In genomic region chr9:127388037-127388855, GRCh38 we compare ENCODE assay signal across 1 cellular context.
TF ChIP-seq lines count a peak whose summit lies in the region.

No MANE protein-coding gene starts in this region.

TF ChIP-seq in H1, 55 proteins besides CTCF, POLR2A, EP300 and RAD21:
- TF ChIP-seq PHF8 (conservative IDR thresholded peaks at IDR 0.05; ENCODE audit: low read depth, low read length) (no peak), CEBPB (IDR thresholded peaks at IDR 0.05; ENCODE audit: low read depth, low read length) (peak; percentile 19; the same call in 1 of the 2 replicates)
TF ChIP-seq in H1: peak in this region for 1.
